8 cellular contexts compared by ENCODE assay signal in the genomic region with DNA sequence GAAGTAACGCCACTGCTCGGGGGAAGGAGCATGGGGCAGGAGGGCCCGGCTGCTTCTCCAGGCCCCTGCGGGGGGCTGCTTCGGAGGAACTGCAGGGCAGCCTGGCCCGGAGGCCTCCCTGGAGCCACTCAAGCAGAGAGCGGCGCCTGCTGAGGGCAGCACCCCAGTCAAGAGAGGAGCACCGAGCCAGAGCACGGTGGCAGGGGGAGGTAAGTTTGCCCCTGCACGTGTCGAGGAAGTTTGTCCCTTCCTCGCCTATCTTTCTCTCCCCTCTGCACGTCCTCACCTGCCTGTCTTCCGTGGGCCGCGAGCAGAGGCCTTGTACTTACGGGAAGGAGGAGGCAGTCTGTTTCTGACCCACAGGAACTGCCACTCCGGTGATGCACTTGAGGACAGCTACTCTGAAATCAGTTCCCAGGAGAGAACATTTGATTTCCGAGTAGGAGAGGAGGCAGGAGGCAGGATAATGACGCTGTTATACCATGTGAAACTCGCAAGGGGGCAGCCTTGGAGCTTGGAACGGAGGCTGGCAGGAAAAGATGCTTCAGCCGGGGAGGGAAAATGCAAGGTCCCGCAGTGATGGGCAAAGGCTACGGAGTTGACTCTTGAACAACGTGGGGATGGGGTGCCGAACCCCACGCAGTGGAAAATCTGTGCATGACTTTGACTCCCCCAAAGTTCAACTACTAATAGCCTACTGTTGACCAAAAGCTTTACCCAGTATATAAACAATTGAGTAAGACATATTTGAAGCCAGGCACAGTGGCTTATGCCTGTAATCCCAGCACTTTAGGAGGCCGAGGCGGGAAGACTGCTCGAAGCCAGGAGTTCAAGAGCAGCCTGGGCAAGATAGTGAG. TPM values are rescaled to one million over a fixed set of nuclear protein-coding genes. Genes with fewer than 3 reads are reported as not detected.
DNase-seq lines count a peak whose midpoint lies in the region; ATAC-seq and TF ChIP-seq lines count a peak whose summit lies in the region.

No MANE protein-coding gene starts in this region.

- in situ Hi-C loops in Panc1 (cut with HindIII; ENCODE audit: low pct_unique_long_range_greater_than_20kb, low sequenced_read_pairs) = no loop called here

- H3K4me1 Mint-ChIP-seq in neural crest cell = no peaks in the 10 kb centered on the region

- CTCF ChIA-PET in Panc1 (lab: Charles Lee) = interaction anchor here (0.5 to 2.7 kb wide), 12 partner anchors 24 to 578 kb away, joined by 3 to 23 read pairs (median 4); no protein-coding TSS in a partner anchor

- no TSS peak for BruUV-seq in Panc1 (replicated peaks; lab: Mats Ljungman, UMichigan)

- no peak overlapping the region for H3K4me3 ChIP-seq in Karpas-422 (ENCODE audit: low read length)
- no peak overlapping the region for H3K4me3 ChIP-seq in Panc1 (ENCODE audit: low read depth in 2 of 2, low read length in 2 of 2)
- H3K4me3 ChIP-seq in fibroblast of the aortic adventitia (ENCODE audit: low read depth, low read length) = no peak overlapping the region
- no peak overlapping the region for H3K4me3 ChIP-seq in stomach

- no peak overlapping the region for H2AFZ ChIP-seq in Karpas-422 (ENCODE audit: low read length)

- TF ChIP-seq CTCF in Panc1 (IDR thresholded peaks at IDR 0.05) (peak; percentile 94), fibroblast of the aortic adventitia (IDR thresholded peaks at IDR 0.05; ENCODE audit: insufficient read depth, low read length) (peak; percentile 83), neural crest cell (conservative IDR thresholded peaks at IDR 0.05) (peak; percentile 85), stomach (IDR thresholded peaks at IDR 0.05) (peak in 5 of 7 experiments; percentile 62 to 87 (median 81))

- peak overlapping the region; percentile 44 for H3K4me2 ChIP-seq in Karpas-422 (ENCODE audit: low read depth, low read length, poor library complexity, severe bottlenecking)

- DNase-seq in DMS79 (lab: John Stamatoyannopoulos, UW) = peak; percentile 54
- DNase-seq in Karpas-422 = peak; percentile 87
- peak; percentile 73 for DNase-seq in Panc1 (ENCODE audit: low read depth, low spot score)
- peak; percentile 35 for DNase-seq in activated T-helper 1 cell treated with Interleukin-2 at 50 U/mL for 16 hours (ENCODE audit: low read depth)
- DNase-seq in fibroblast of the aortic adventitia (ENCODE audit: low read depth) = peak; percentile 74
- DNase-seq in neural crest cell (ENCODE audit: low read depth, low spot score) = peak; percentile 69
- peak; percentile 73 for DNase-seq in stomach

- no peaks in the 10 kb centered on the region for H3K9me3 Mint-ChIP-seq in neural crest cell

- no peak overlapping the region for H3K9ac ChIP-seq in Karpas-422 (ENCODE audit: low read length)

- H4K20me1 ChIP-seq in Karpas-422 (ENCODE audit: insufficient read depth, low read depth, low read length) = peaks cover 19% of the 10 kb centered on the region

- no peaks in the 10 kb centered on the region for H3K79me2 ChIP-seq in Karpas-422 (ENCODE audit: low read length)

- TF ChIP-seq EP300 in stomach (IDR thresholded peaks at IDR 0.05) = no peak

- no peak overlapping the region for H3K4me3 Mint-ChIP-seq in neural crest cell

- intact Hi-C loops in Panc1 (cut with micrococcal nuclease; ENCODE audit: unreplicated experiment) (loop anchor here (1.0 to 10.0 kb wide), 2 partner anchors 116 to 142 kb away; a partner anchor contains a TSS), stomach (cut with DNase I; ENCODE audit: low total_unique reads) (no loop called here)

- H3K27me3 Mint-ChIP-seq in neural crest cell (ENCODE audit: low read depth) = peaks cover 29% of the 10 kb centered on the region

- ATAC-seq in Panc1 (peak; percentile 89), GM18517 (IDR thresholded peaks at IDR 0.05; ENCODE audit: unreplicated experiment) (no peak)

- H3K4me1 ChIP-seq in Karpas-422 (ENCODE audit: low read length) = peaks cover 43% of the 10 kb centered on the region
- H3K4me1 ChIP-seq in Panc1 (ENCODE audit: control insufficient read depth, insufficient read depth, low read length) = no peaks in the 10 kb centered on the region
- H3K4me1 ChIP-seq in stomach = peaks cover 0 to 27% (median 7%) of the 10 kb centered on the region in 4 donors

- no peak overlapping the region for H3K27ac ChIP-seq in Karpas-422 (ENCODE audit: low read length)
- H3K27ac ChIP-seq in Panc1 (ENCODE audit: low read length) = no peak overlapping the region
- H3K27ac ChIP-seq in stomach = no peak overlapping the region

- no peaks in the 10 kb centered on the region for H3K9me3 ChIP-seq in Karpas-422 (ENCODE audit: low read length)
- H3K9me3 ChIP-seq in Panc1 (ENCODE audit: control insufficient read depth, insufficient read depth, low read depth, low read length) = no peaks in the 10 kb centered on the region
- no peaks in the 10 kb centered on the region for H3K9me3 ChIP-seq in stomach

- no peaks in the 10 kb centered on the region for H3K36me3 ChIP-seq in Karpas-422 (ENCODE audit: insufficient read depth, low read length)
- H3K36me3 ChIP-seq in Panc1 (ENCODE audit: control insufficient read depth, insufficient read depth, low read length) = no peaks in the 10 kb centered on the region
- H3K36me3 ChIP-seq in stomach = no peaks in the 10 kb centered on the region

- H3K27me3 ChIP-seq in Karpas-422 (ENCODE audit: low read length) (no peaks in the 10 kb centered on the region), Panc1 (ENCODE audit: control insufficient read depth, insufficient read depth, low read length) (0 out of 2 replicates have a peak, but pooled peaks cover 2% of the 10 kb centered on the region), stomach (peaks cover 0 to 26% (median 0%) of the 10 kb centered on the region in 3 donors)

- WGBS in stomach, 5 donors = 28 to 35% (median 31%) methylated on average over 27 to 32 of the region's 32 CpGs

- no peak for TF ChIP-seq POLR2A in stomach (IDR thresholded peaks at IDR 0.05)

- H3K9me2 ChIP-seq in Karpas-422 (replicated peaks; ENCODE audit: insufficient read depth, low read length) = no peaks in the 10 kb centered on the region

- POLR2A ChIA-PET in Panc1 (lab: Charles Lee) = no interaction called here

- H3K36me3 Mint-ChIP-seq in neural crest cell (ENCODE audit: low read depth) = no peaks in the 10 kb centered on the region

- H3K27ac Mint-ChIP-seq in neural crest cell (ENCODE audit: unreplicated experiment) = no peak overlapping the region

RNA-seq across cellular contexts. Expression of a gene that starts 5.0 kb away (rescaled TPM):
- 0.34 and 2.0 TPM in 2 replicates for total RNA-seq in Karpas-422 (2014; rRNA removed; shearing (Covaris generic); ENCODE audit: low replicate concordance)
- total RNA-seq in Panc1 (2021; ENCODE audit: unreplicated experiment) (not detected), fibroblast of the aortic adventitia (ENCODE audit: low replicate concordance) (not detected in 2 replicates), neural crest cell (not detected in 2 replicates), stomach (under 1 TPM in 1 of 5 donors, not detected in 4; 0.18 TPM)
- not detected for polyA plus RNA-seq in Panc1 (2012; ENCODE audit: insufficient read length)
- not detected for polyA plus RNA-seq in stomach

RNA-seq across cellular contexts. Expression of a gene that starts 5.6 kb away (rescaled TPM):
- not detected in 2 replicates for total RNA-seq in Karpas-422 (2014; rRNA removed; shearing (Covaris generic); ENCODE audit: low replicate concordance)
- total RNA-seq in Panc1 (2021; ENCODE audit: unreplicated experiment) (not detected), fibroblast of the aortic adventitia (ENCODE audit: low replicate concordance) (not detected in 2 replicates), neural crest cell (not detected in 2 replicates), stomach (not detected)
- not detected for polyA plus RNA-seq in Panc1 (2012; ENCODE audit: insufficient read length)
- polyA plus RNA-seq in stomach = under 1 TPM in 2 of 3 donors, not detected in 1; 0.30 to 0.56 TPM

RNA-seq across cellular contexts. Expression of a gene that starts 18.2 kb away (rescaled TPM):
- total RNA-seq in Karpas-422 (2014; rRNA removed; shearing (Covaris generic); ENCODE audit: low replicate concordance) = not detected in 2 replicates
- total RNA-seq in Panc1 (2021; ENCODE audit: unreplicated experiment) (not detected), fibroblast of the aortic adventitia (ENCODE audit: low replicate concordance) (not detected in 2 replicates), neural crest cell (not detected in 2 replicates), stomach (not detected)
- polyA plus RNA-seq in Panc1 (2012; ENCODE audit: insufficient read length) = not detected
- under 1 TPM in 1 of 3 donors, not detected in 2; 0.19 TPM for polyA plus RNA-seq in stomach

RNA-seq across cellular contexts. Expression of a gene that starts 23.7 kb away (rescaled TPM):
- total RNA-seq in Karpas-422 (2014; rRNA removed; shearing (Covaris generic); ENCODE audit: low replicate concordance) = 454 and 602 TPM in 2 replicates
- 0.74 TPM for total RNA-seq in Panc1 (2021; ENCODE audit: unreplicated experiment)
- 0.16 TPM for polyA plus RNA-seq in Panc1 (2012; ENCODE audit: insufficient read length)
- total RNA-seq in fibroblast of the aortic adventitia (ENCODE audit: low replicate concordance) = not detected in 2 replicates
- total RNA-seq in neural crest cell = not detected in 2 replicates
- 1 to 10 TPM in 2 of 5 donors, not detected in 3; 3.1 to 5.7 TPM for total RNA-seq in stomach
- polyA plus RNA-seq in stomach = 1 to 10 TPM; 2.0 to 5.5 (median 4.0) TPM

Comparison
In these comparisons a context has a peak if more than half of its experiments do, and no peak if none do; other contexts are left out.
1. DNase-seq: peak in every context shown above with its lines; median percentile 87 in Karpas-422; 74 in fibroblast of the aortic adventitia; 73 in Panc1; 73 in stomach; 69 in neural crest cell; 54 in DMS79; 35 in activated T-helper 1 cell treated with Interleukin-2 at 50 U/mL for 16 hours.